Comparison of ENCODE assay signal across 8 cellular contexts in genomic region chr3:190883973-190884832, GRCh38. TPM values are rescaled to one million over a fixed set of nuclear protein-coding genes. Genes with fewer than 3 reads are reported as not detected.
DNase-seq lines count a peak whose midpoint lies in the region; ATAC-seq, FAIRE-seq and TF ChIP-seq lines count a peak whose summit lies in the region.

No MANE protein-coding gene starts in this region.

- DNase-seq in GM06990 (ENCODE audit: extremely low read depth, insufficient read length) (peak; percentile 9), M059J (ENCODE audit: low read depth) (peak; percentile 71), RWPE2 (ENCODE audit: low spot score) (no peak), myocyte (ENCODE audit: low read depth) (peak; percentile 82)

- ATAC-seq in RWPE2 (ENCODE audit: low read depth) (peak; percentile 52; the same call in 1 of the 3 replicates), HG03135 (IDR thresholded peaks at IDR 0.05; ENCODE audit: unreplicated experiment) (no peak)

- H3K4me1 ChIP-seq in ACC112 (ENCODE audit: control insufficient read depth, insufficient read depth, low read length, unreplicated experiment), result no peaks in the 10 kb centered on the region
- no peaks in the 10 kb centered on the region for H3K4me1 ChIP-seq in HEK293 (ENCODE audit: control insufficient read depth, insufficient read depth, low read length)
- H3K4me1 ChIP-seq in RWPE2 (ENCODE audit: insufficient read depth, poor library complexity, severe bottlenecking), result peaks cover 6% of the 10 kb centered on the region

- no peaks in the 10 kb centered on the region for H3K36me3 ChIP-seq in ACC112 (ENCODE audit: insufficient read depth, low read length)
- no peaks in the 10 kb centered on the region for H3K36me3 ChIP-seq in GM06990 (ENCODE audit: control insufficient read depth, insufficient read depth, low read length)
- no peaks in the 10 kb centered on the region for H3K36me3 ChIP-seq in HEK293 (ENCODE audit: control insufficient read depth in 2 of 2, insufficient read depth in 1 of 2, low read length in 2 of 2)
- no peaks in the 10 kb centered on the region for H3K36me3 ChIP-seq in RWPE2 (ENCODE audit: low read depth)

- TF ChIP-seq CTCF in GM06990 (IDR thresholded peaks at IDR 0.05; ENCODE audit: insufficient read depth, low read length, poor library complexity, severe bottlenecking) (peak; percentile 92), HEK293 (tag by site-specific recombination; IDR thresholded peaks at IDR 0.05) (no peak), RWPE2 (IDR thresholded peaks at IDR 0.05; ENCODE audit: poor library complexity, severe bottlenecking) (peak; percentile 95)

- no peaks in the 10 kb centered on the region for H3K27me3 ChIP-seq in ACC112 (ENCODE audit: insufficient read depth, low read length)
- no peaks in the 10 kb centered on the region for H3K27me3 ChIP-seq in GM06990 (replicated peaks; ENCODE audit: control insufficient read depth, insufficient read depth, low read length)
- no peaks in the 10 kb centered on the region for H3K27me3 ChIP-seq in RWPE2 (ENCODE audit: insufficient read depth, poor library complexity, severe bottlenecking)

- POLR2A ChIA-PET in HEK293 (lab: Yijun Ruan, JAX), result no interaction called here

- peak; percentile 70 for FAIRE-seq in endometrium (lab: Jason Lieb, UNC)

- no peaks in the 10 kb centered on the region for H3K79me2 ChIP-seq in ACC112 (ENCODE audit: control insufficient read depth, insufficient read depth, low read length, unreplicated experiment)

- H3K4me3 ChIP-seq in ACC112 (ENCODE audit: low read depth, low read length) (0 out of 2 replicates have a peak overlapping the region, but pooled peaks have one; percentile 46), GM06990 (replicated peaks; ENCODE audit: low read depth, low read length) (no peak overlapping the region), HEK293 (ENCODE audit: low read depth, low read length) (no peak overlapping the region), RWPE2 (ENCODE audit: severe bottlenecking) (no peak overlapping the region)

- no peaks in the 10 kb centered on the region for H3K9me3 ChIP-seq in HEK293 (ENCODE audit: control insufficient read depth, insufficient read depth, low read depth, low read length)
- H3K9me3 ChIP-seq in RWPE2 (ENCODE audit: severe bottlenecking), result no peaks in the 10 kb centered on the region

- H3K27ac ChIP-seq in ACC112 (ENCODE audit: low read depth, low read length), result no peak overlapping the region
- H3K27ac ChIP-seq in HEK293 (ENCODE audit: extremely low read depth, low read depth, low read length), result no peak overlapping the region
- no peak overlapping the region for H3K27ac ChIP-seq in RWPE2 (ENCODE audit: poor library complexity, severe bottlenecking)

- CTCF ChIA-PET in HEK293 (lab: Yijun Ruan, JAX), result interaction anchor here (0.6 to 4.5 kb wide), 14 partner anchors 11 to 186 kb away, joined by 3 to 26 read pairs (median 4); partner anchors contain the start of gene GMNC

- H2AFZ ChIP-seq in ACC112 (ENCODE audit: low read length, unreplicated experiment), result peak overlapping the region; percentile 95

TF ChIP-seq in HEK293, 187 proteins besides CTCF, POLR2A, EP300 and RAD21 (continues in another document):
- TF ChIP-seq ZNF645 (tag by site-specific recombination; IDR thresholded peaks at IDR 0.05), result no peak
- 0 out of 2 replicates have a peak, but pooled peaks have one; percentile 38 for TF ChIP-seq ZNF501 (tag by site-specific recombination; IDR thresholded peaks at IDR 0.05)
- TF ChIP-seq ZNF341 (tag by site-specific recombination; IDR thresholded peaks at IDR 0.05; ENCODE audit: low read depth), result no peak
- no peak for TF ChIP-seq WT1 (tag by site-specific recombination; IDR thresholded peaks at IDR 0.05)
- TF ChIP-seq ZBTB8A (tag by site-specific recombination; IDR thresholded peaks at IDR 0.05), result no peak
- TF ChIP-seq ZNF157 (tag by site-specific recombination; IDR thresholded peaks at IDR 0.05), result no peak
- TF ChIP-seq ZNF473 (tag by site-specific recombination; IDR thresholded peaks at IDR 0.05), result no peak
- TF ChIP-seq ZNF677 (tag by site-specific recombination; IDR thresholded peaks at IDR 0.05), result no peak
- no peak for TF ChIP-seq ZBTB10 (tag by site-specific recombination; IDR thresholded peaks at IDR 0.05)
- TF ChIP-seq SP7 (tag by site-specific recombination; IDR thresholded peaks at IDR 0.05), result no peak
- 0 out of 2 replicates have a peak, but pooled peaks have one; percentile 16 for TF ChIP-seq ZNF366 (tag by site-specific recombination; conservative IDR thresholded peaks at IDR 0.05)
- no peak for TF ChIP-seq ZEB2 (tag by site-specific recombination; IDR thresholded peaks at IDR 0.05)
- TF ChIP-seq ZNF362 (tag by site-specific recombination; IDR thresholded peaks at IDR 0.05), result no peak
- TF ChIP-seq ZNF654 (tag by site-specific recombination; IDR thresholded peaks at IDR 0.05; ENCODE audit: low read depth), result peak; percentile 56
- TF ChIP-seq ZNF2 (tag by site-specific recombination; IDR thresholded peaks at IDR 0.05), result 0 out of 2 replicates have a peak, but pooled peaks have one; percentile 27
- TF ChIP-seq AEBP2 (tag by site-specific recombination; IDR thresholded peaks at IDR 0.05; ENCODE audit: borderline replicate concordance), result no peak
- TF ChIP-seq ZNF660 (tag by site-specific recombination; IDR thresholded peaks at IDR 0.05), result peak; percentile 67
- no peak for TF ChIP-seq BCL11A (tag by site-specific recombination; IDR thresholded peaks at IDR 0.05; ENCODE audit: low read depth)
- no peak for TF ChIP-seq ZBTB44 (tag by site-specific recombination; IDR thresholded peaks at IDR 0.05)
- TF ChIP-seq ZNF529 (tag by site-specific recombination; IDR thresholded peaks at IDR 0.05; ENCODE audit: insufficient replicate concordance), result no peak
- TF ChIP-seq ZSCAN30 (tag by site-specific recombination; IDR thresholded peaks at IDR 0.05), result peak; percentile 23; the same call in 1 of the 2 replicates

RNA-seq across cellular contexts. Expression of gene GMNC, which starts 21.7 kb away (rescaled TPM):
- total RNA-seq in M059J (2014; rRNA removed; shearing (Covaris generic)), result 0.02 and 0.07 TPM in 2 replicates
- total RNA-seq in myocyte, result not detected in 2 replicates
- polyA plus RNA-seq in myocyte (2012), result not detected
